In the genomic region with DNA sequence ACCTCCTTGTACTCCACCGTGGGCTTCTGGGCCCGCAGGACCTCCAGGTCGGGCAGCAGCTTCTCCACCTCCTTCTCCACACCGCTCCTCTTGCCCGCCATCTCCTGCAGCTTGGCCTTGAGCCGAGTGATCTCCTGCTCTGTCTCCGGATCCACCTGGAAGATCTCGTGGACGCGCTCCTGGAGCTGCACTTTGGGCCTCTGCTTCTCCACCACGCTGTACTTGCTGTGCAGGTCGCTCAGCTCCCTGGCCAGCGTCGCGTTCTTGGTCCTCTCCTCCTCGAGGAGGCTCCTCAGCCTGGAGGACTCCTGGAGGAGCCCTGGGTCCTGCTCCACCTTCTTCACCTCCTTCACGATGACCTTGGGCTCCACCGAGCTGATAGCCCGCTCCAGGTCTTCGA, we compare ENCODE assay signal across 22 cellular contexts. TPM values are rescaled to one million over a fixed set of nuclear protein-coding genes. Genes with fewer than 3 reads are reported as not detected.
DNase-seq lines count a peak whose midpoint lies in the region; ATAC-seq and TF ChIP-seq lines count a peak whose summit lies in the region.
"Had no signal": no experiment of that assay in that cellular context is flagged by ENCODE, and none has a peak within 500 bp of the region (broad histone marks: within the 10 kb centered on the region; RNA-seq: fewer than 3 reads in every experiment).

No MANE protein-coding gene starts in this region.

- H3K4me1 ChIP-seq in Caco-2, result peaks cover 9% of the 10 kb centered on the region

- intact Hi-C loops in Calu3 (cut with micrococcal nuclease; ENCODE audit: unreplicated experiment), result no loop called here
- intact Hi-C loops in Caco-2 (cut with micrococcal nuclease; ENCODE audit: unreplicated experiment), result no loop called here

- no peaks in the 10 kb centered on the region for H3K9me3 ChIP-seq in Caco-2
- H3K9me3 ChIP-seq: SJCRH30 had no signal

- H3K36me3 ChIP-seq in Caco-2 (ENCODE audit: control insufficient read depth, insufficient read depth, low read length), result peaks cover 1% of the 10 kb centered on the region; the same call in 1 of the 2 replicates
- H3K36me3 ChIP-seq: SJCRH30 had no signal

- H3K27me3 Mint-ChIP-seq in Calu3 (ENCODE audit: unreplicated experiment) (no peaks in the 10 kb centered on the region), WTC11 (ENCODE audit: low read depth) (no peaks in the 10 kb centered on the region), memory B cell (no peaks in the 10 kb centered on the region), Caco-2 (ENCODE audit: insufficient read depth, unreplicated experiment) (no peaks in the 10 kb centered on the region)
- H3K27me3 Mint-ChIP-seq in stimulated activated memory B cell treated with anti-CD40 and anti-IgM and Interleukin-4, amounts not matched to agents 10 μg/mL and 1 μg/mL and 100 μg/mL, for 72 hours, result peaks cover 7% of the 10 kb centered on the region
- H3K27me3 Mint-ChIP-seq: CD4-positive, alpha-beta memory T cell had no signal

- H3K27ac Mint-ChIP-seq in Calu3 (ENCODE audit: unreplicated experiment) (peak overlapping the region; percentile 34), WTC11 (peak overlapping the region; percentile 72; the same call in 1 of the 2 replicates), memory B cell (peak overlapping the region; percentile 26), Caco-2 (ENCODE audit: unreplicated experiment) (no peak overlapping the region)
- H3K27ac Mint-ChIP-seq in stimulated activated memory B cell treated with anti-CD40 and anti-IgM and Interleukin-4, amounts not matched to agents 10 μg/mL and 1 μg/mL and 100 μg/mL, for 72 hours, result peak overlapping the region; percentile 51
- H3K27ac Mint-ChIP-seq: H9 had no signal

- TF ChIP-seq CTCF in Calu3 (IDR thresholded peaks at IDR 0.05; ENCODE audit: unreplicated experiment) (no peak), WTC11 (IDR thresholded peaks at IDR 0.05) (no peak), Caco-2 (IDR thresholded peaks at IDR 0.05; ENCODE audit: insufficient read depth in 1 of 2, low read depth in 1 of 2, low read length in 1 of 2, severe bottlenecking in 1 of 2, unreplicated experiment in 1 of 2) (no peak)

- CTCF ChIA-PET in Calu3 (lab: Charles Lee) (interaction anchor here (1.3 kb wide), 1 partner anchor 42 kb away, joined by 4 read pairs; no protein-coding TSS in a partner anchor), WTC11 (lab: Charles Lee) (interaction anchor here (0.8 to 7.6 kb wide), 8 partner anchors 10 to 270 kb away, joined by 3 to 112 read pairs (median 3); partner anchors contain the start of genes CDK3 and MRPL38), Caco-2 (lab: Charles Lee) (interaction anchor here (1.0 to 1.4 kb wide), 3 partner anchors 9 to 113 kb away, joined by 5 to 7 read pairs (median 5); partner anchors contain the start of genes CDK3 and TRIM65)

- H3K4me3 Mint-ChIP-seq in Calu3 (ENCODE audit: low read depth, unreplicated experiment) (no peak overlapping the region), WTC11 (no peak overlapping the region), memory B cell (no peak overlapping the region), Caco-2 (ENCODE audit: unreplicated experiment) (no peak overlapping the region)
- no peak overlapping the region for H3K4me3 Mint-ChIP-seq in stimulated activated memory B cell treated with anti-CD40 and anti-IgM and Interleukin-4, amounts not matched to agents 10 μg/mL and 1 μg/mL and 100 μg/mL, for 72 hours
- H3K4me3 Mint-ChIP-seq: CD4-positive, alpha-beta memory T cell; H9 had no signal

- no peak overlapping the region for H3K4me3 ChIP-seq in Caco-2 (ENCODE audit: low read depth, low read length)
- H3K4me3 ChIP-seq: SJCRH30 had no signal

- no peak for ATAC-seq in WTC11
- no peak for ATAC-seq in memory B cell (ENCODE audit: low read depth)
- ATAC-seq in stimulated activated memory B cell treated with anti-CD40 and anti-IgM and Interleukin-4, amounts not matched to agents 10 μg/mL and 1 μg/mL and 100 μg/mL, for 72 hours, result no peak
- no peak for ATAC-seq in HG02970 (IDR thresholded peaks at IDR 0.05; ENCODE audit: low FRiP score, unreplicated experiment)

- POLR2A ChIA-PET in WTC11 (lab: Charles Lee) (no interaction called here), Caco-2 (lab: Charles Lee) (no interaction called here)

- no peaks in the 10 kb centered on the region for H3K27me3 ChIP-seq in Caco-2 (replicated peaks; ENCODE audit: control insufficient read depth, insufficient read depth, low read length)
- H3K27me3 ChIP-seq: SJCRH30 had no signal

- peaks cover 12% of the 10 kb centered on the region for H3K4me1 Mint-ChIP-seq in Calu3 (ENCODE audit: low read depth, unreplicated experiment)
- H3K4me1 Mint-ChIP-seq in WTC11, result 0 out of 2 replicates have a peak, but pooled peaks cover 2% of the 10 kb centered on the region
- H3K4me1 Mint-ChIP-seq in memory B cell, result peaks cover 10% of the 10 kb centered on the region
- peaks cover 15% of the 10 kb centered on the region for H3K4me1 Mint-ChIP-seq in stimulated activated memory B cell treated with anti-CD40 and anti-IgM and Interleukin-4, amounts not matched to agents 10 μg/mL and 1 μg/mL and 100 μg/mL, for 72 hours
- peaks cover 12% of the 10 kb centered on the region for H3K4me1 Mint-ChIP-seq in Caco-2 (ENCODE audit: low read depth, unreplicated experiment)

- DNase-seq in Calu3, result no peak
- no peak for DNase-seq in WTC11 (ENCODE audit: low spot score)
- DNase-seq in memory B cell (ENCODE audit: low spot score in 2 of 2), result no peak
- no peak for DNase-seq in globus pallidus (ENCODE audit: low spot score)
- DNase-seq in Caco-2, result no peak
- DNase-seq: CD4-positive, alpha-beta memory T cell; DMS153; H9; MV-4-11; NCI-H1105 treated with DMSO at 0.1 percent for 48 hours; NCI-H1694; NCI-H2081; NCI-H2171; NCI-H345; NCI-H524; NCI-H774; NK-92 treated with Interleukin-12 subunit alpha and Interleukin-12 subunit beta, amount 100 ng/mL, for 24 hours; SJCRH30 had no signal

- H3K9me3 Mint-ChIP-seq in Calu3 (ENCODE audit: low read depth, unreplicated experiment) (no peaks in the 10 kb centered on the region), WTC11 (peaks cover 6% of the 10 kb centered on the region; the same call in 1 of the 2 replicates), memory B cell (no peaks in the 10 kb centered on the region), Caco-2 (ENCODE audit: unreplicated experiment) (peaks cover 6% of the 10 kb centered on the region)
- no peaks in the 10 kb centered on the region for H3K9me3 Mint-ChIP-seq in stimulated activated memory B cell treated with anti-CD40 and anti-IgM and Interleukin-4, amounts not matched to agents 10 μg/mL and 1 μg/mL and 100 μg/mL, for 72 hours
- H3K9me3 Mint-ChIP-seq: CD4-positive, alpha-beta memory T cell had no signal

- BruUV-seq in Calu3 (replicated peaks; lab: Mats Ljungman, UMichigan) (no TSS peak), Caco-2 (replicated peaks; lab: Mats Ljungman, UMichigan) (no TSS peak)

- H3K36me3 Mint-ChIP-seq in Calu3 (ENCODE audit: insufficient read depth, unreplicated experiment) (peaks cover 75% of the 10 kb centered on the region), WTC11 (no peaks in the 10 kb centered on the region), memory B cell (no peaks in the 10 kb centered on the region), Caco-2 (ENCODE audit: insufficient read depth, unreplicated experiment) (peaks cover 9% of the 10 kb centered on the region)
- peaks cover 8% of the 10 kb centered on the region for H3K36me3 Mint-ChIP-seq in stimulated activated memory B cell treated with anti-CD40 and anti-IgM and Interleukin-4, amounts not matched to agents 10 μg/mL and 1 μg/mL and 100 μg/mL, for 72 hours

TF ChIP-seq in WTC11, 78 proteins besides CTCF, POLR2A, EP300 and RAD21 (continues in another document):
- TF ChIP-seq ZNF219 (CRISPR knock-in tag; IDR thresholded peaks at IDR 0.05; ENCODE audit: borderline replicate concordance), result no peak
- TF ChIP-seq KAT7 (CRISPR knock-in tag; IDR thresholded peaks at IDR 0.05; ENCODE audit: borderline replicate concordance), result no peak
- TF ChIP-seq ZNF671 (CRISPR knock-in tag; IDR thresholded peaks at IDR 0.05), result no peak
- no peak for TF ChIP-seq NR1H2 (CRISPR knock-in tag; IDR thresholded peaks at IDR 0.05)
- no peak for TF ChIP-seq RORB (CRISPR knock-in tag; IDR thresholded peaks at IDR 0.05)
- no peak for TF ChIP-seq MYBL2 (CRISPR knock-in tag; IDR thresholded peaks at IDR 0.05)
- TF ChIP-seq, protein P1, sequence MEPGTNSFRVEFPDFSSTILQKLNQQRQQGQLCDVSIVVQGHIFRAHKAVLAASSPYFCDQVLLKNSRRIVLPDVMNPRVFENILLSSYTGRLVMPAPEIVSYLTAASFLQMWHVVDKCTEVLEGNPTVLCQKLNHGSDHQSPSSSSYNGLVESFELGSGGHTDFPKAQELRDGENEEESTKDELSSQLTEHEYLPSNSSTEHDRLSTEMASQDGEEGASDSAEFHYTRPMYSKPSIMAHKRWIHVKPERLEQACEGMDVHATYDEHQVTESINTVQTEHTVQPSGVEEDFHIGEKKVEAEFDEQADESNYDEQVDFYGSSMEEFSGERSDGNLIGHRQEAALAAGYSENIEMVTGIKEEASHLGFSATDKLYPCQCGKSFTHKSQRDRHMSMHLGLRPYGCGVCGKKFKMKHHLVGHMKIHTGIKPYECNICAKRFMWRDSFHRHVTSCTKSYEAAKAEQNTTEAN (CRISPR knock-in tag; IDR thresholded peaks at IDR 0.05), result no peak
- TF ChIP-seq, protein P2, sequence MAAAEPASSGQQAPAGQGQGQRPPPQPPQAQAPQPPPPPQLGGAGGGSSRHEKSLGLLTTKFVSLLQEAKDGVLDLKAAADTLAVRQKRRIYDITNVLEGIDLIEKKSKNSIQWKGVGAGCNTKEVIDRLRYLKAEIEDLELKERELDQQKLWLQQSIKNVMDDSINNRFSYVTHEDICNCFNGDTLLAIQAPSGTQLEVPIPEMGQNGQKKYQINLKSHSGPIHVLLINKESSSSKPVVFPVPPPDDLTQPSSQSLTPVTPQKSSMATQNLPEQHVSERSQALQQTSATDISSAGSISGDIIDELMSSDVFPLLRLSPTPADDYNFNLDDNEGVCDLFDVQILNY (CRISPR knock-in tag; IDR thresholded peaks at IDR 0.05), result no peak

RNA-seq across cellular contexts. Expression of gene CDK3, which starts 8.8 kb away (rescaled TPM):
- total RNA-seq in Calu3 (2022), result 9.4 and 9.8 TPM in 2 replicates
- 9.5 to 11.3 TPM (median 10.2 TPM) in 3 replicates for total RNA-seq in WTC11 (2021)
- total RNA-seq in Caco-2 (2022), result 5.2 and 6.8 TPM in 2 replicates

RNA-seq across cellular contexts. Expression of gene EVPL, which starts 17.7 kb away (rescaled TPM):
- total RNA-seq in Calu3 (2022) (51.8 and 59.7 TPM in 2 replicates), WTC11 (2021) (0.46 to 1.3 TPM (median 0.62 TPM) in 3 replicates), Caco-2 (2022) (0.16 and 0.46 TPM in 2 replicates)
- total RNA-seq: CD4-positive, alpha-beta memory T cell; HT1080; M059J had no signal

RNA-seq across cellular contexts. Expression of gene TEN1, which starts 30.4 kb away (rescaled TPM):
- total RNA-seq in Calu3 (2022) (15.3 and 15.8 TPM in 2 replicates), WTC11 (2021) (15.6 to 18.4 TPM (median 17.2 TPM) in 3 replicates), Caco-2 (2022) (19.1 and 20.3 TPM in 2 replicates)

RNA-seq across cellular contexts. Expression of gene ACOX1, which starts 30.5 kb away (rescaled TPM):
- total RNA-seq in Calu3 (2022) (53.1 and 57.3 TPM in 2 replicates), WTC11 (2021) (32.4 to 40.9 TPM (median 32.5 TPM) in 3 replicates), Caco-2 (2022) (43.7 and 48.3 TPM in 2 replicates)

Comparison
In these comparisons a context has a peak if more than half of its experiments do, and no peak if none do; other contexts are left out.
1. RNA of gene EVPL, which starts 17.7 kb away (total RNA-seq): 51.8 to 59.7 TPM in Calu3; 0.46 to 1.3 TPM in WTC11 and 0.16 to 0.46 TPM in Caco-2; every median in the first group is over 10 times any median in the second.